Comparison of ENCODE assay signal across 9 cellular contexts in the genomic region with DNA sequence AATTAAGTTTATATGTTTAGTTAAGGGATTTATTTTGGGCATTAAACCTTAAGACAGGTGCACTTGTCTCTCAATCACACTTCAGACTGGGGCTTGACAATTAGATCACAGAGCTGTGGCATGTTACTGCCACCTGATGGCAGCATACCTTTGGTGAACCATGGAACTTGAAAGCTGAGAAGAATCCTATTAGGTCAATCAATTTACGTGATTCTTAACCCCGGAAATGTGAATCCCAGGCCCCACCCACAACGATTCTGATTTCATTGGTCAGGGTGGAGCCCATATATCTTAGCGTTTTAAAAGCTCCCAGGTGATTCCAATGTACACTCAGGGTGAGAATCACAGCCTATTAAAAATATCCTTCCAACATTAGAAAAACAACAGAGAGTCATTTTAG.
DNase-seq lines count a peak whose midpoint lies in the region; ATAC-seq and TF ChIP-seq lines count a peak whose summit lies in the region.
"Had no signal": no experiment of that assay in that cellular context is flagged by ENCODE, and none has a peak within 500 bp of the region (broad histone marks: within the 10 kb centered on the region; RNA-seq: fewer than 3 reads in every experiment).

No MANE protein-coding gene starts in this region.

- no peak overlapping the region for H2BK15ac ChIP-seq in H9 (ENCODE audit: low read depth, low read length)

- no peak overlapping the region for H3K23ac ChIP-seq in H9 (ENCODE audit: insufficient read length, low read depth, low read length)

- H3K9me3 ChIP-seq in H9 (ENCODE audit: control insufficient read depth, low read depth, low read length): no peaks in the 10 kb centered on the region
- no peaks in the 10 kb centered on the region for H3K9me3 ChIP-seq in OCI-LY1 (ENCODE audit: low read length)

- H3K9me2 ChIP-seq in OCI-LY1 (ENCODE audit: low read depth, low read length): no peaks in the 10 kb centered on the region

- no peak overlapping the region for H2BK5ac ChIP-seq in H9 (ENCODE audit: insufficient read length, low read length)

- no CpG with 5 or more reads among the region's 4 CpGs for WGBS in H9 (ENCODE audit: extremely low coverage, insufficient read length, low lambda C conversion rate)

- no peak overlapping the region for H2AK5ac ChIP-seq in H9 (ENCODE audit: insufficient read length, low read length)

- H2BK12ac ChIP-seq in H9 (ENCODE audit: insufficient read length, low read depth, low read length): no peak overlapping the region

- no peak overlapping the region for H3K4me2 ChIP-seq in H9 (ENCODE audit: insufficient read depth, insufficient read length, low read length)
- H3K4me2 ChIP-seq in OCI-LY1 (ENCODE audit: low read length): no peak overlapping the region

- ATAC-seq in HG03097 (IDR thresholded peaks at IDR 0.05; ENCODE audit: low FRiP score, unreplicated experiment): no peak

- 0 out of 4 replicates have a peak, but pooled peaks cover 0 to 3% of the 10 kb centered on the region in 2 experiments for H3K4me1 Mint-ChIP-seq in H9

- H3K14ac ChIP-seq in H9 (ENCODE audit: insufficient read depth, low read length): no peak overlapping the region

- H3F3A ChIP-seq in OCI-LY1 (ENCODE audit: insufficient read depth, low read length): no peaks in the 10 kb centered on the region

- H3K9ac ChIP-seq in H9 (ENCODE audit: extremely low read depth, insufficient read length, low read length) (no peak overlapping the region), OCI-LY1 (ENCODE audit: low read length) (no peak overlapping the region)

- H3K36me3 Mint-ChIP-seq in H9 (ENCODE audit: insufficient read depth in 1 of 3, low read depth in 3 of 3): no peaks in the 10 kb centered on the region

- H3T11ph ChIP-seq in H9 (ENCODE audit: low read length): no peak overlapping the region

- no peaks in the 10 kb centered on the region for H4K20me1 ChIP-seq in H9 (ENCODE audit: control insufficient read depth, insufficient read depth, insufficient read length)
- H4K20me1 ChIP-seq in OCI-LY1 (ENCODE audit: insufficient read depth, low read length): no peaks in the 10 kb centered on the region

- no peak overlapping the region for H3K18ac ChIP-seq in H9 (ENCODE audit: insufficient read length, low read depth, low read length)

- H3K79me1 ChIP-seq in H9 (ENCODE audit: insufficient read depth, low read depth, low read length, poor library complexity, severe bottlenecking): no peaks in the 10 kb centered on the region

- H3K27me3 ChIP-seq in H9 (ENCODE audit: insufficient read depth, low read length): no peaks in the 10 kb centered on the region
- peaks cover 3% of the 10 kb centered on the region; the same call in 1 of the 2 replicates for H3K27me3 ChIP-seq in OCI-LY1 (ENCODE audit: insufficient read depth, low read length)

- no peak overlapping the region for H2AFZ ChIP-seq in H9 (ENCODE audit: low read length)
- no peak overlapping the region for H2AFZ ChIP-seq in OCI-LY1 (ENCODE audit: low read length)

- no peaks in the 10 kb centered on the region for H3K23me2 ChIP-seq in H9 (ENCODE audit: insufficient read length, low read depth, low read length, poor library complexity, severe bottlenecking)

- H4K8ac ChIP-seq in H9 (replicated peaks; ENCODE audit: insufficient read length, low read depth, low read length): no peak overlapping the region

- H3K4me3 Mint-ChIP-seq in H9: peak overlapping the region in 1 of 2 experiments; percentile 5; a peak in 1 of 5 replicates

- DNase-seq in COLO668 (lab: John Stamatoyannopoulos, UW; ENCODE audit: unreplicated experiment) (peak; percentile 12), H9 (peak; percentile 67), hepatic stellate cell (ENCODE audit: low spot score) (peak; percentile 15), occipital lobe (lab: John Stamatoyannopoulos, UW) (no peak)
- peak; percentile 42 for DNase-seq in activated naive CD4-positive, alpha-beta T cell treated with anti-CD3 and anti-CD28 coated beads, Interleukin-2, amount 50 U/mL, for 16 hours
- DNase-seq in stimulated activated CD4-positive, alpha-beta T cell treated with anti-CD3 and anti-CD28 coated beads, Interleukin-2, amount 100 ng/mL, for 24 hours: peak; percentile 39 to 44

- H3K9me3 Mint-ChIP-seq in H9: no peaks in the 10 kb centered on the region

- no peak overlapping the region for H2BK120ac ChIP-seq in H9 (ENCODE audit: low read depth, low read length, poor library complexity, severe bottlenecking)

- H3K36me3 ChIP-seq in OCI-LY1 (ENCODE audit: insufficient read depth, low read length): no peaks in the 10 kb centered on the region

- no peak overlapping the region for H4K5ac ChIP-seq in H9 (ENCODE audit: insufficient read length, low read depth, low read length)

- H3K4me1 ChIP-seq in H9 (ENCODE audit: insufficient read depth, low read length) (no peaks in the 10 kb centered on the region), OCI-LY1 (ENCODE audit: insufficient read depth, low read length, severe bottlenecking) (no peaks in the 10 kb centered on the region)

- no peak overlapping the region for H4K91ac ChIP-seq in H9 (ENCODE audit: insufficient read length, low read depth, low read length)

- H3K27me3 Mint-ChIP-seq in H9 (ENCODE audit: low read depth): peaks cover 29% of the 10 kb centered on the region

- no peak overlapping the region for H2BK20ac ChIP-seq in H9 (ENCODE audit: low read depth, low read length, poor library complexity, severe bottlenecking)

- H3K79me2 ChIP-seq in H9 (ENCODE audit: insufficient read depth, low read length) (no peaks in the 10 kb centered on the region), OCI-LY1 (ENCODE audit: insufficient read depth, low read length) (no peaks in the 10 kb centered on the region)

- H3K27ac ChIP-seq in H9 (ENCODE audit: insufficient read length, low read depth, low read length) (no peak overlapping the region), OCI-LY1 (ENCODE audit: low read depth, low read length, poor library complexity, severe bottlenecking) (no peak overlapping the region)
- H3K27ac ChIP-seq: SK-N-MC had no signal

- TF ChIP-seq CTCF in H9 (conservative IDR thresholded peaks at IDR 0.05): peak; percentile 79
- TF ChIP-seq CTCF in OCI-LY1 (IDR thresholded peaks at IDR 0.05; ENCODE audit: low read length): peak; percentile 62

- H3K27ac Mint-ChIP-seq in H9: no peak overlapping the region

- H3K4me3 ChIP-seq in OCI-LY1 (ENCODE audit: low read depth, low read length, poor library complexity, severe bottlenecking): no peak overlapping the region
- H3K4me3 ChIP-seq: SK-N-MC had no signal

- no peak overlapping the region for H3K56ac ChIP-seq in H9 (ENCODE audit: insufficient read length, low read depth, low read length)

- H3K4ac ChIP-seq in H9 (ENCODE audit: low read depth, low read length): no peak overlapping the region
